ENCODE assay signal across 21 cellular contexts in the genomic region with DNA sequence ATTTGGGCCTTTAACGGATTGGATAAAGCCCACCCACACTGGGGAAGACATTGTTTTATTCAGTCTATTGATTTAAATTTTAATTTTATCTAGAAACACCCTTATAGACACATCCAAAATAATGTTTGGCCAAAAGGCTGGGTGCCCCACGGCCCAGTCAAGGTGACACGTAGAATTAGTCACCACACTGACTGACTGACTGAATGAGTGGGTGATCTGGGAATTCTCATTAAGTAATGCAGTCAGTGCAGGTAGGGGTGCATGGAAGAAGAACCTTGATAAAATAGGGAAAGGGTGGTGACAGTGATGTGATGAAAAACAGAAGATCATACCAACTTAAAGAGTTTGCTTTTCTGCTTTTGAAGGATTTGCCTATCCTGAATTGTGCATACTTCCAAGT.
DNase-seq lines count a peak whose midpoint lies in the region.
"Had no signal": no experiment of that assay in that cellular context is flagged by ENCODE, and none has a peak within 500 bp of the region (broad histone marks: within the 10 kb centered on the region; RNA-seq: fewer than 3 reads in every experiment).

No MANE protein-coding gene starts in this region.

- peak; percentile 11 for DNase-seq in putamen (ENCODE audit: low spot score)
- DNase-seq in activated CD8-positive, alpha-beta memory T cell treated with anti-CD3 and anti-CD28 coated beads, Interleukin-2, amount 50 U/mL, for 48 hours, result no peak
- DNase-seq: 8988T; ACHN; AML-193; BE2C; C1 segment of cervical spinal cord; Caco-2; Calu3; CD4-positive, alpha-beta memory T cell; CD4-positive, alpha-beta T cell; CD4-positive, CD25-positive, alpha-beta regulatory T cell; CD8-positive, alpha-beta T cell; COR-L47; DMS 273 treated with DMSO at 0.1 percent for 48 hours; DMS153; DMS53; DMS79; DMS79 treated with DMSO at 0.1 percent for 48 hours; DND-41; EL had no signal
